Comparison of ENCODE assay signal across 1 cellular context in the genomic region with DNA sequence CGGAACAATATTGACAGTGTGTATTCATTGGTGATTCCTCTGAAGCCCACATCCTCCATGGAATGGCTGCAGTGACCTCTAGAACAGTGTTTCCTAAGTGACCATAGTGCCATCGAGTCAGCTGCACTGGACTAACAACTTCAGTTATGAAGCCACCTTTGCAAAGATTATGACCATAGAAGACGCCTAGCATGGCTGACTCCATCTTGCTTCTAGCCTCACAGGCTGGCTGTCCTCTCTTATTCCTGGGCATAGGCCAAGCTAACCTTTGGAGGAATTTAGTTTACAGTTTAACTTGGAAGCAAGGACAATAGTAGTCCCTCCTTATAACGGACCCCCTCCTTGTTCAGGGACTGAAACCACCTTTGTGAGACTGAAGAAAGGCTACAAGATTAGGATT.
TF ChIP-seq lines count a peak whose summit lies in the region.

No MANE protein-coding gene starts in this region.

TF ChIP-seq in GM23338, 12 proteins besides CTCF, POLR2A, EP300 and RAD21 (continued from another document):
- TF ChIP-seq ETS1 (IDR thresholded peaks at IDR 0.05) (no peak), ZNF114 (CRISPR knock-in tag; IDR thresholded peaks at IDR 0.05) (no peak), POLR2AphosphoS5 (IDR thresholded peaks at IDR 0.05; ENCODE audit: low read depth) (no peak), EZH2phosphoT487 (IDR thresholded peaks at IDR 0.05; ENCODE audit: unreplicated experiment) (no peak), ZNF331 (CRISPR knock-in tag; IDR thresholded peaks at IDR 0.05; ENCODE audit: low read depth) (no peak)
- TF ChIP-seq, protein P1, sequence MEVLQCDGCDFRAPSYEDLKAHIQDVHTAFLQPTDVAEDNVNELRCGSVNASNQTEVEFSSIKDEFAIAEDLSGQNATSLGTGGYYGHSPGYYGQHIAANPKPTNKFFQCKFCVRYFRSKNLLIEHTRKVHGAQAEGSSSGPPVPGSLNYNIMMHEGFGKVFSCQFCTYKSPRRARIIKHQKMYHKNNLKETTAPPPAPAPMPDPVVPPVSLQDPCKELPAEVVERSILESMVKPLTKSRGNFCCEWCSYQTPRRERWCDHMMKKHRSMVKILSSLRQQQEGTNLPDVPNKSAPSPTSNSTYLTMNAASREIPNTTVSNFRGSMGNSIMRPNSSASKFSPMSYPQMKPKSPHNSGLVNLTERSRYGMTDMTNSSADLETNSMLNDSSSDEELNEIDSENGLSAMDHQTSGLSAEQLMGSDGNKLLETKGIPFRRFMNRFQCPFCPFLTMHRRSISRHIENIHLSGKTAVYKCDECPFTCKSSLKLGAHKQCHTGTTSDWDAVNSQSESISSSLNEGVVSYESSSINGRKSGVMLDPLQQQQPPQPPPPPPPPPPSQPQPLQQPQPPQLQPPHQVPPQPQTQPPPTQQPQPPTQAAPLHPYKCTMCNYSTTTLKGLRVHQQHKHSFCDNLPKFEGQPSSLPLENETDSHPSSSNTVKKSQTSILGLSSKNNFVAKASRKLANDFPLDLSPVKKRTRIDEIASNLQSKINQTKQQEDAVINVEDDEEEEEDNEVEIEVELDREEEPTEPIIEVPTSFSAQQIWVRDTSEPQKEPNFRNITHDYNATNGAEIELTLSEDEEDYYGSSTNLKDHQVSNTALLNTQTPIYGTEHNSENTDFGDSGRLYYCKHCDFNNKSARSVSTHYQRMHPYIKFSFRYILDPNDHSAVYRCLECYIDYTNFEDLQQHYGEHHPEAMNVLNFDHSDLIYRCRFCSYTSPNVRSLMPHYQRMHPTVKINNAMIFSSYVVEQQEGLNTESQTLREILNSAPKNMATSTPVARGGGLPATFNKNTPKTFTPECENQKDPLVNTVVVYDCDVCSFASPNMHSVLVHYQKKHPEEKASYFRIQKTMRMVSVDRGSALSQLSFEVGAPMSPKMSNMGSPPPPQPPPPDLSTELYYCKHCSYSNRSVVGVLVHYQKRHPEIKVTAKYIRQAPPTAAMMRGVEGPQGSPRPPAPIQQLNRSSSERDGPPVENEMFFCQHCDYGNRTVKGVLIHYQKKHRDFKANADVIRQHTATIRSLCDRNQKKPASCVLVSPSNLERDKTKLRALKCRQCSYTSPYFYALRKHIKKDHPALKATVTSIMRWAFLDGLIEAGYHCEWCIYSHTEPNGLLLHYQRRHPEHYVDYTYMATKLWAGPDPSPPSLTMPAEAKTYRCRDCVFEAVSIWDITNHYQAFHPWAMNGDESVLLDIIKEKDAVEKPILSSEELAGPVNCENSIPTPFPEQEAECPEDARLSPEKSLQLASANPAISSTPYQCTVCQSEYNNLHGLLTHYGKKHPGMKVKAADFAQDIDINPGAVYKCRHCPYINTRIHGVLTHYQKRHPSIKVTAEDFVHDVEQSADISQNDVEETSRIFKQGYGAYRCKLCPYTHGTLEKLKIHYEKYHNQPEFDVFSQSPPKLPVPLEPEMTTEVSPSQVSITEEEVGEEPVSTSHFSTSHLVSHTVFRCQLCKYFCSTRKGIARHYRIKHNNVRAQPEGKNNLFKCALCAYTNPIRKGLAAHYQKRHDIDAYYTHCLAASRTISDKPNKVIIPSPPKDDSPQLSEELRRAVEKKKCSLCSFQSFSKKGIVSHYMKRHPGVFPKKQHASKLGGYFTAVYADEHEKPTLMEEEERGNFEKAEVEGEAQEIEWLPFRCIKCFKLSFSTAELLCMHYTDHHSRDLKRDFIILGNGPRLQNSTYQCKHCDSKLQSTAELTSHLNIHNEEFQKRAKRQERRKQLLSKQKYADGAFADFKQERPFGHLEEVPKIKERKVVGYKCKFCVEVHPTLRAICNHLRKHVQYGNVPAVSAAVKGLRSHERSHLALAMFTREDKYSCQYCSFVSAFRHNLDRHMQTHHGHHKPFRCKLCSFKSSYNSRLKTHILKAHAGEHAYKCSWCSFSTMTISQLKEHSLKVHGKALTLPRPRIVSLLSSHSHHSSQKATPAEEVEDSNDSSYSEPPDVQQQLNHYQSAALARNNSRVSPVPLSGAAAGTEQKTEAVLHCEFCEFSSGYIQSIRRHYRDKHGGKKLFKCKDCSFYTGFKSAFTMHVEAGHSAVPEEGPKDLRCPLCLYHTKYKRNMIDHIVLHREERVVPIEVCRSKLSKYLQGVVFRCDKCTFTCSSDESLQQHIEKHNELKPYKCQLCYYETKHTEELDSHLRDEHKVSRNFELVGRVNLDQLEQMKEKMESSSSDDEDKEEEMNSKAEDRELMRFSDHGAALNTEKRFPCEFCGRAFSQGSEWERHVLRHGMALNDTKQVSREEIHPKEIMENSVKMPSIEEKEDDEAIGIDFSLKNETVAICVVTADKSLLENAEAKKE (CRISPR knock-in tag; IDR thresholded peaks at IDR 0.05) = no peak
